In genomic region chr1:221800831-221801610, GRCh38 we compare ENCODE assay signal across 16 cellular contexts. TPM values are rescaled to one million over a fixed set of nuclear protein-coding genes. Genes with fewer than 3 reads are reported as not detected.
DNase-seq lines count a peak whose midpoint lies in the region; ATAC-seq and TF ChIP-seq lines count a peak whose summit lies in the region.
"Had no signal": no experiment of that assay in that cellular context is flagged by ENCODE, and none has a peak within 500 bp of the region (broad histone marks: within the 10 kb centered on the region; RNA-seq: fewer than 3 reads in every experiment).

No MANE protein-coding gene starts in this region.

- TF ChIP-seq POLR2A in adrenal gland (IDR thresholded peaks at IDR 0.05) = no peak

- no peaks in the 10 kb centered on the region for H3K36me3 ChIP-seq in DND-41 (ENCODE audit: insufficient read depth, low read length)
- no peaks in the 10 kb centered on the region for H3K36me3 ChIP-seq in adrenal gland (replicated peaks in 1 of 2)
- H3K36me3 ChIP-seq: stomach, vagina had no signal

- TF ChIP-seq CTCF in DND-41 (IDR thresholded peaks at IDR 0.05; ENCODE audit: borderline replicate concordance, extremely low read depth, low read length, poor library complexity, severe bottlenecking) (no peak), adrenal gland (IDR thresholded peaks at IDR 0.05) (no peak)

- H3K4me3 ChIP-seq in DND-41 (ENCODE audit: low read depth in 1 of 2, low read length in 2 of 2) (no peak overlapping the region), adrenal gland (no peak overlapping the region)
- H3K4me3 ChIP-seq: stomach, vagina had no signal

- H2AFZ ChIP-seq in DND-41 (ENCODE audit: low read depth, low read length) = no peak overlapping the region

- H3K27ac ChIP-seq in DND-41 (ENCODE audit: low read length) (0 out of 2 replicates have a peak overlapping the region, but pooled peaks have one; percentile 23), adrenal gland (no peak overlapping the region)
- H3K27ac ChIP-seq: stomach, vagina had no signal

- ATAC-seq in DND-41 (ENCODE audit: insufficient read depth, low read depth) = peak; percentile 97
- ATAC-seq in GM21423 (IDR thresholded peaks at IDR 0.05; ENCODE audit: unreplicated experiment) = peak; percentile 76
- ATAC-seq in HG03039 (IDR thresholded peaks at IDR 0.05; ENCODE audit: unreplicated experiment) = no peak

- no peaks in the 10 kb centered on the region for H4K20me1 ChIP-seq in DND-41 (ENCODE audit: insufficient read depth, low read length)

- H3K4me2 ChIP-seq in DND-41 (ENCODE audit: insufficient read depth, low read length) = no peak overlapping the region

- H3K27me3 ChIP-seq in DND-41 (ENCODE audit: insufficient read depth, low read length, poor library complexity) (no peaks in the 10 kb centered on the region), adrenal gland (no peaks in the 10 kb centered on the region)
- H3K27me3 ChIP-seq: stomach, vagina had no signal

- 66 to 83% (median 73%) methylated on average over 5 to 6 of the region's 6 CpGs for WGBS in adrenal gland, 4 donors

- intact Hi-C loops in adrenal gland (cut with DNase I) = no loop called here

- no peaks in the 10 kb centered on the region for H3K79me2 ChIP-seq in DND-41 (ENCODE audit: insufficient read depth, low read length)

- DNase-seq in DND-41 (peak; percentile 74), M059J (ENCODE audit: low read depth) (peak; percentile 45), glomerular visceral epithelial cell (ENCODE audit: extremely low spot score) (peak; percentile 50), adrenal gland (no peak), RKO (ENCODE audit: low spot score) (no peak)
- no peak for DNase-seq in stimulated activated CD4-positive, alpha-beta T cell treated with anti-CD3 and anti-CD28 coated beads, Interleukin-4, amount 100 ng/mL, for 24 hours
- DNase-seq: activated naive CD4-positive, alpha-beta T cell; DMS53; hypothalamus; MV-4-11; NCI-H2171 treated with DMSO at 0.1 percent for 48 hours; SIG-M5; stomach had no signal

- H3K4me1 ChIP-seq in DND-41 (ENCODE audit: insufficient read depth, low read length) = peaks cover 17% of the 10 kb centered on the region
- H3K4me1 ChIP-seq in adrenal gland (replicated peaks in 1 of 2) = no peaks in the 10 kb centered on the region
- H3K4me1 ChIP-seq: stomach, vagina had no signal

- H3K9ac ChIP-seq in DND-41 (ENCODE audit: low read depth, low read length) = no peak overlapping the region

- H3K9me3 ChIP-seq in DND-41 (ENCODE audit: insufficient read depth, low read length, severe bottlenecking) (peaks cover 6% of the 10 kb centered on the region), adrenal gland (replicated peaks in 1 of 3) (no peaks in the 10 kb centered on the region)
- H3K9me3 ChIP-seq: vagina had no signal

RNA-seq across cellular contexts. Expression of gene DUSP10, which starts 59.1 kb away (rescaled TPM):
- 44.3 and 51.8 TPM in 2 replicates for total RNA-seq in M059J (2014; rRNA removed; shearing (Covaris generic))
- total RNA-seq in adrenal gland = 10 to 100 TPM in 2 of 8 donors, 1 to 10 TPM in 6; 3.7 to 22.1 (median 7.5) TPM
- polyA plus RNA-seq in adrenal gland = 1 to 10 TPM; 2.6 to 8.1 (median 5.1) TPM

Comparison
In these comparisons a context has a peak if more than half of its experiments do, and no peak if none do; other contexts are left out.
1. DNase-seq: peak in DND-41 (single experiment), M059J (single experiment) and glomerular visceral epithelial cell (single experiment); none in adrenal gland (0 of 7), stimulated activated CD4-positive, alpha-beta T cell treated with anti-CD3 and anti-CD28 coated beads, Interleukin-4, amount 100 ng/mL, for 24 hours (single experiment) and RKO (single experiment).